In the genomic region with DNA sequence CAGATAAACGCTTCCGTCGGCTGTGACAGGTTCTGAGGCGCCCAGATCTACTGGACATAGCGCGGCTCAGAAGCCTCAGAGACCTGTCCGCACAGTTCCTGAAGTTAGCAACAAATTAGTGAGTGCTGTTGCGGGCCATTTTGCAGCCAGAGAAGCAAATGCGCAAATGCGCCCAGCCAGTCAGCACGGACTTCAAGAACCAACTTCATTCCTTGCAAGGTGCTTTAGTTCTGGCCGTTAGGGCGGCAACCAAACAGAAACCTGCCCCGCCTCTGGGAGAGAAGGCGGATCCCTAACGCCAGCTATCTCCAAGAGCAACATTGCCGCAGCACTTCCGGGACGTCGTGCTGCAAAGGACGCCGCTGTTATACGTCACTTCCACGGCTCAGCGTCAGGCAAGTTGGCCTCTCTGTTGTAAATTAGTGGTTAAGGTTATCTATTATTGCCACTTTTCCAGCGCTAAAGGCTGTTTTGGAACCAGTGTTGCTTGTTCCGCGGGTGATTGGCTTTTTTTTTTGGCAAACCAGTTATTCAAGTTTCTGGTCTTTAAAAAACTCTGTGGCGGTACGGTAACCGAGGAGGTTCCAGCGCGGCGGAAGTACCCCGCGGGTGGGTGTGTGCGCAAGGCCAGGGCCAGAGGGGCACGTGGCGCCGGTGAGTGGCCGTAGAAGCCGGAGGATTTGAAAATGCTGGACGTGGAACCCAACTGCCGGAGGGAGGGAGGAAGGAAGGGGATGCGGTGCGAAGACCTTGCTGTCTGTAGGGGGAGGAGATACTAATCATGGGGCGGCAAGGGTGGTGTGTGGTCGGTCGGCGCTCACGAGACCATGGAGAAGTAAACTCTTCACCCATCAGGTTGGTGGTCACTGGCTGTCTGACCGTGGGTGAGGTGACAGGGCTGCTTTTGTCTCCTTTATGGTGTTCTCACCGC, we compare ENCODE assay signal across 8 cellular contexts. TPM values are rescaled to one million over a fixed set of nuclear protein-coding genes. Genes with fewer than 3 reads are reported as not detected.
DNase-seq lines count a peak whose midpoint lies in the region; ATAC-seq and TF ChIP-seq lines count a peak whose summit lies in the region.

GAR1 (plus strand) TSS at position 612 of the 931 bp plus-strand sequence. CDS start 403 bp downstream, outside the sequence.

- H3K9me3 ChIP-seq in Panc1 (ENCODE audit: control insufficient read depth, insufficient read depth, low read depth, low read length) (no peaks in the 10 kb centered on the region), esophagus muscularis mucosa (no peaks in the 10 kb centered on the region), muscle layer of duodenum (ENCODE audit: control insufficient read depth in 1 of 2, low read length in 2 of 2) (no peaks in the 10 kb centered on the region)

- DNase-seq in DMS53 (lab: John Stamatoyannopoulos, UW) (peak; percentile 91), KG1 (lab: John Stamatoyannopoulos, UW) (peak; percentile 89), Panc1 (ENCODE audit: low read depth, low spot score) (peak; percentile 77), esophagus muscularis mucosa (ENCODE audit: extremely low spot score) (peak; percentile 98)
- DNase-seq in activated T-cell treated with anti-CD3 and anti-CD28 coated beads, Interleukin-2, amount 50 U/mL, for 4 hours: peak; percentile 81
- peak; percentile 82 to 83 for DNase-seq in stimulated activated CD8-positive, alpha-beta memory T cell treated with anti-CD3 and anti-CD28 coated beads, Interleukin-7, amount 100 ng/mL, for 4 hours (ENCODE audit: low read depth in 2 of 2)

- TF ChIP-seq CTCF in Panc1 (IDR thresholded peaks at IDR 0.05): no peak
- no peak for TF ChIP-seq CTCF in esophagus muscularis mucosa (IDR thresholded peaks at IDR 0.05)

- H3K36me3 ChIP-seq in Panc1 (ENCODE audit: control insufficient read depth, insufficient read depth, low read length) (peaks cover 16% of the 10 kb centered on the region), esophagus muscularis mucosa (peaks cover 0 to 22% (median 1%) of the 10 kb centered on the region in 4 donors), muscle layer of duodenum (ENCODE audit: control insufficient read depth in 1 of 2, insufficient read depth in 2 of 2, low read length in 2 of 2) (peaks cover 12 to 14% of the 10 kb centered on the region in 2 donors)

- H3K9me3 Mint-ChIP-seq in activated T-cell treated with anti-CD3 and anti-CD28 coated beads, Interleukin-2, amount 50 U/mL, for 4 hours: no peaks in the 10 kb centered on the region

- intact Hi-C loops in Panc1 (cut with micrococcal nuclease; ENCODE audit: unreplicated experiment): loop anchor here (10.0 kb wide), 1 partner anchor 391 kb away; no protein-coding TSS in a partner anchor
- intact Hi-C loops in esophagus muscularis mucosa (cut with DNase I): loop anchor here (2.0 to 5.0 kb wide), 2 partner anchors 85 to 113 kb away; partner anchors contain the start of genes CASP6 and PLA2G12A

- BruUV-seq in Panc1 (replicated peaks; lab: Mats Ljungman, UMichigan): TSS peak; percentile 87

- H3K4me1 ChIP-seq in Panc1 (ENCODE audit: control insufficient read depth, insufficient read depth, low read length) (peaks cover 5% of the 10 kb centered on the region; the same call in 1 of the 2 replicates), esophagus muscularis mucosa (peaks cover 7 to 25% (median 17%) of the 10 kb centered on the region in 4 donors), muscle layer of duodenum (ENCODE audit: control insufficient read depth in 1 of 2, insufficient read depth in 2 of 2, low read length in 2 of 2) (peaks cover 0 to 15% of the 10 kb centered on the region in 2 donors)

- POLR2A ChIA-PET in Panc1 (lab: Charles Lee): interaction anchor here (0.7 kb wide), 1 partner anchor 253 kb away, joined by 5 read pairs; no protein-coding TSS in a partner anchor

- in situ Hi-C loops in Panc1 (cut with HindIII; ENCODE audit: low pct_unique_long_range_greater_than_20kb, low sequenced_read_pairs): no loop called here

- H3K36me3 Mint-ChIP-seq in activated T-cell treated with anti-CD3 and anti-CD28 coated beads, Interleukin-2, amount 50 U/mL, for 4 hours (ENCODE audit: insufficient read depth): peaks cover 32% of the 10 kb centered on the region

- ATAC-seq in GM21723 (IDR thresholded peaks at IDR 0.05; ENCODE audit: unreplicated experiment) (peak; percentile 99), Panc1 (peak; percentile 99)
- ATAC-seq in activated T-cell treated with anti-CD3 and anti-CD28 coated beads, Interleukin-2, amount 50 U/mL, for 4 hours: peak; percentile 92 to 95

- H3K27ac ChIP-seq in Panc1 (ENCODE audit: low read length): peak within 1 kb of the TSS; percentile 92
- peak within 1 kb of the TSS; percentile 82 to 90 (median 85) for H3K27ac ChIP-seq in esophagus muscularis mucosa (replicated peaks in 1 of 4)
- H3K27ac ChIP-seq in muscle layer of duodenum (ENCODE audit: low read length): peak within 1 kb of the TSS; percentile 94

- no peak for TF ChIP-seq POLR2A in esophagus muscularis mucosa (IDR thresholded peaks at IDR 0.05; ENCODE audit: low read depth)

- TF ChIP-seq EP300 in esophagus muscularis mucosa (IDR thresholded peaks at IDR 0.05): no peak

- under 1% methylated on average over 42 of the region's 53 CpGs for WGBS in esophagus muscularis mucosa

- CTCF ChIA-PET in Panc1 (lab: Charles Lee): interaction anchor here (0.5 to 0.7 kb wide), 2 partner anchors 88 to 130 kb away, joined by 3 to 4 read pairs; no protein-coding TSS in a partner anchor

- H3K4me3 Mint-ChIP-seq in activated T-cell treated with anti-CD3 and anti-CD28 coated beads, Interleukin-2, amount 50 U/mL, for 4 hours: peak within 1 kb of the TSS; percentile 99

- H3K4me3 ChIP-seq in Panc1 (ENCODE audit: low read depth in 2 of 2, low read length in 2 of 2) (peak within 1 kb of the TSS; percentile 97 to 99), esophagus muscularis mucosa (peak within 1 kb of the TSS; percentile 73 to 89 (median 83)), muscle layer of duodenum (ENCODE audit: low read depth in 1 of 2, low read length in 2 of 2) (peak within 1 kb of the TSS; percentile 96 to 97)

- no peaks in the 10 kb centered on the region for H3K27me3 ChIP-seq in Panc1 (ENCODE audit: control insufficient read depth, insufficient read depth, low read length)
- no peaks in the 10 kb centered on the region for H3K27me3 ChIP-seq in esophagus muscularis mucosa
- no peaks in the 10 kb centered on the region for H3K27me3 ChIP-seq in muscle layer of duodenum (ENCODE audit: low read depth, low read length)

- H3K27me3 Mint-ChIP-seq in activated T-cell treated with anti-CD3 and anti-CD28 coated beads, Interleukin-2, amount 50 U/mL, for 4 hours (ENCODE audit: low read depth): no peaks in the 10 kb centered on the region

- H3K4me1 Mint-ChIP-seq in activated T-cell treated with anti-CD3 and anti-CD28 coated beads, Interleukin-2, amount 50 U/mL, for 4 hours (ENCODE audit: low read depth): peaks cover 39% of the 10 kb centered on the region

RNA-seq across cellular contexts. Expression of gene GAR1, which starts in this region (rescaled TPM):
- 23.6 TPM for total RNA-seq in Panc1 (2021; ENCODE audit: unreplicated experiment)
- polyA plus RNA-seq in Panc1 (2012; ENCODE audit: insufficient read length): 32.3 TPM
- 100 to 1,000 TPM; 104 to 131 (median 111) TPM for total RNA-seq in activated T-cell treated with anti-CD3 and anti-CD28 coated beads, Interleukin-2, amount 50 U/mL, for 4 hours
- total RNA-seq in esophagus muscularis mucosa: 1 to 10 TPM; 6.2 to 9.1 (median 7.7) TPM

Comparison
In these comparisons a context has a peak if more than half of its experiments do, and no peak if none do; other contexts are left out.
1. Peak in every context shown above with its lines: DNase-seq, ATAC-seq, H3K4me3 ChIP-seq and H3K27ac ChIP-seq.